In genomic region chr12:44000309-44000952, GRCh38 we compare ENCODE assay signal across 9 cellular contexts.
DNase-seq lines count a peak whose midpoint lies in the region; TF ChIP-seq lines count a peak whose summit lies in the region.
"Had no signal": no experiment of that assay in that cellular context is flagged by ENCODE, and none has a peak within 500 bp of the region (broad histone marks: within the 10 kb centered on the region; RNA-seq: fewer than 3 reads in every experiment).

No MANE protein-coding gene starts in this region.

- H3K4me3 Mint-ChIP-seq in endothelial cell (ENCODE audit: unreplicated experiment), result no peak overlapping the region
- H3K4me3 Mint-ChIP-seq: natural killer cell had no signal

- peaks cover 3% of the 10 kb centered on the region for H3K36me3 Mint-ChIP-seq in endothelial cell (ENCODE audit: low read depth, unreplicated experiment)
- H3K36me3 Mint-ChIP-seq: natural killer cell had no signal

- H3K4me1 Mint-ChIP-seq in endothelial cell (ENCODE audit: unreplicated experiment), result peaks cover 5% of the 10 kb centered on the region
- H3K4me1 Mint-ChIP-seq: natural killer cell had no signal

- DNase-seq in AG04449 (ENCODE audit: low read depth, low spot score) (no peak), GM10248 (ENCODE audit: extremely low spot score) (peak; percentile 47), HAP-1 (ENCODE audit: low spot score in 2 of 2) (peak; percentile 51 to 66), SHP77 treated with DMSO at 0.1 percent for 48 hours (lab: John Stamatoyannopoulos, UW) (peak; percentile 25), endothelial cell (ENCODE audit: low spot score) (peak; percentile 22), non-pigmented ciliary epithelial cell (ENCODE audit: low read depth) (peak; percentile 9)
- peak; percentile 34 for DNase-seq in Jurkat, Clone E6-1 (ENCODE audit: low read depth, low spot score)
- no peak for DNase-seq in NK-92 treated with Interleukin-12 subunit alpha and Interleukin-12 subunit beta, amount 100 ng/mL, for 24 hours (lab: John Stamatoyannopoulos, UW)
- DNase-seq: natural killer cell had no signal

- no peaks in the 10 kb centered on the region for H3K9me3 ChIP-seq in HAP-1

- peaks cover 8% of the 10 kb centered on the region for H3K27me3 Mint-ChIP-seq in endothelial cell (ENCODE audit: unreplicated experiment)

- H3K36me3 ChIP-seq in HAP-1 (replicated peaks), result no peaks in the 10 kb centered on the region

- in situ Hi-C loops in HAP-1 (cut with MboI; ENCODE audit: low sequenced_read_pairs), result loop anchor here (25.0 kb wide), 1 partner anchor 937 kb away; no protein-coding TSS in a partner anchor

- H3K4me1 ChIP-seq in HAP-1, result no peaks in the 10 kb centered on the region

- CTCF ChIA-PET in AG04449 (lab: Yijun Ruan, JAX), result interaction anchor here (1.1 to 2.4 kb wide), 6 partner anchors 11 to 85 kb away, joined by 3 to 18 read pairs (median 4); no protein-coding TSS in a partner anchor
- CTCF ChIA-PET in GM10248 (lab: Yijun Ruan, JAX), result interaction anchor here (0.7 to 4.2 kb wide), 15 partner anchors 8 to 948 kb away, joined by 3 to 20 read pairs (median 4); no protein-coding TSS in a partner anchor

- H3K27ac Mint-ChIP-seq in endothelial cell (ENCODE audit: unreplicated experiment), result no peak overlapping the region
- H3K27ac Mint-ChIP-seq: natural killer cell had no signal

- H3K4me3 ChIP-seq in AG04449 (ENCODE audit: low read depth, low read length), result no peak overlapping the region
- H3K4me3 ChIP-seq in HAP-1, result no peak overlapping the region
- no peak overlapping the region for H3K4me3 ChIP-seq in Jurkat, Clone E6-1 (ENCODE audit: low read length)

- TF ChIP-seq CTCF in AG04449 (IDR thresholded peaks at IDR 0.05; ENCODE audit: insufficient read depth, low read length, missing control alignments), result peak; percentile 65
- peak; percentile 39 for TF ChIP-seq CTCF in GM10248 (IDR thresholded peaks at IDR 0.05; ENCODE audit: control extremely low read depth, extremely low read depth, low read depth, missing control alignments)
- TF ChIP-seq CTCF in endothelial cell (IDR thresholded peaks at IDR 0.05; ENCODE audit: unreplicated experiment), result peak; percentile 72

- POLR2A ChIA-PET in AG04449 (lab: Yijun Ruan, JAX), result no interaction called here
- POLR2A ChIA-PET in GM10248 (lab: Yijun Ruan, JAX), result no interaction called here

- H3K27me3 ChIP-seq in HAP-1 (ENCODE audit: low read depth), result no peaks in the 10 kb centered on the region

- no peaks in the 10 kb centered on the region for H3K9me3 Mint-ChIP-seq in endothelial cell (ENCODE audit: unreplicated experiment)
- H3K9me3 Mint-ChIP-seq: natural killer cell had no signal

Comparison
In these comparisons a context has a peak if more than half of its experiments do, and no peak if none do; other contexts are left out.
1. DNase-seq: peak in GM10248 (single experiment), HAP-1 (2 of 2), Jurkat, Clone E6-1 (single experiment), SHP77 treated with DMSO at 0.1 percent for 48 hours (single experiment), endothelial cell (single experiment) and non-pigmented ciliary epithelial cell (single experiment); none in AG04449 (single experiment) and NK-92 treated with Interleukin-12 subunit alpha and Interleukin-12 subunit beta, amount 100 ng/mL, for 24 hours (single experiment).
2. Peak in every context shown above with its lines, with median percentiles within 50 percentile points of each other: CTCF ChIP-seq.